In genomic region chr10:32961892-32962369, GRCh38 we compare ENCODE assay signal across 10 cellular contexts. TPM values are rescaled to one million over a fixed set of nuclear protein-coding genes. Genes with fewer than 3 reads are reported as not detected.
DNase-seq lines count a peak whose midpoint lies in the region; ATAC-seq, FAIRE-seq and TF ChIP-seq lines count a peak whose summit lies in the region.
"Had no signal": no experiment of that assay in that cellular context is flagged by ENCODE, and none has a peak within 500 bp of the region (broad histone marks: within the 10 kb centered on the region; RNA-seq: fewer than 3 reads in every experiment).

No MANE protein-coding gene starts in this region.

- H3K27me3 ChIP-seq in heart left ventricle, result no peaks in the 10 kb centered on the region
- H3K27me3 ChIP-seq in HepG2 (ENCODE audit: control insufficient read depth in 1 of 2, insufficient read depth in 2 of 2, low read length in 2 of 2), result no peaks in the 10 kb centered on the region; a peak in 1 of 5 replicates
- H3K27me3 ChIP-seq in aorta (ENCODE audit: control insufficient read depth in 1 of 2, insufficient read depth in 2 of 2, low read length in 1 of 2), result no peaks in the 10 kb centered on the region

- 31 to 41% (median 32%) methylated on average over 2 of the region's 2 CpGs for WGBS in heart left ventricle, 4 donors
- 87% methylated on average over 2 of the region's 2 CpGs for WGBS in HepG2 (ENCODE audit: low lambda C conversion rate)
- 16 to 19% methylated on average over 2 of the region's 2 CpGs for WGBS in aorta, 2 donors

- TF ChIP-seq CTCF in heart left ventricle (IDR thresholded peaks at IDR 0.05), result peak in 1 of 12 donors; percentile 13
- peak; percentile 31 for TF ChIP-seq CTCF in cardiac fibroblast (IDR thresholded peaks at IDR 0.05; ENCODE audit: low read depth, low read length)
- TF ChIP-seq CTCF in HepG2 (CRISPR knock-in tag; IDR thresholded peaks at IDR 0.05), result no peak

- no peak for TF ChIP-seq RAD21 in HepG2 (CRISPR knock-in tag; IDR thresholded peaks at IDR 0.05)

- H3K4me2 ChIP-seq in HepG2 (ENCODE audit: low read depth, low read length), result no peak overlapping the region

- FAIRE-seq in HepG2 (lab: Jason Lieb, UNC), result no peak

- H2AFZ ChIP-seq in HepG2 (ENCODE audit: low read length), result no peak overlapping the region

- no peaks in the 10 kb centered on the region for H3K36me3 ChIP-seq in heart left ventricle
- H3K36me3 ChIP-seq in HepG2 (replicated peaks in 1 of 2; ENCODE audit: control insufficient read depth in 1 of 2, insufficient read depth in 2 of 2, low read length in 2 of 2), result no peaks in the 10 kb centered on the region
- no peaks in the 10 kb centered on the region for H3K36me3 ChIP-seq in aorta (ENCODE audit: control insufficient read depth in 1 of 2, insufficient read depth in 2 of 2, low read length in 1 of 2)

- H3K9ac ChIP-seq in HepG2 (ENCODE audit: insufficient read depth, low read depth, low read length), result no peak overlapping the region

- peaks cover 28% of the 10 kb centered on the region for H3K79me2 ChIP-seq in HepG2 (ENCODE audit: insufficient read depth, low read length)

- H3K4me3 ChIP-seq in heart left ventricle (peak overlapping the region in 7 of 12 donors; percentile 0 to 17 (median 6)), cardiac fibroblast (replicated peaks in 1 of 2; ENCODE audit: low read depth in 2 of 2, low read length in 2 of 2) (peak overlapping the region in 1 of 2 donors; percentile 12), HepG2 (replicated peaks in 1 of 3; ENCODE audit: insufficient read depth in 1 of 3, low read depth in 2 of 3, low read length in 3 of 3) (no peak overlapping the region), aorta (ENCODE audit: low read length in 2 of 2) (peak overlapping the region in 1 of 2 donors; percentile 39)

- peaks cover 4% of the 10 kb centered on the region; the same call in 1 of the 2 replicates for H4K20me1 ChIP-seq in HepG2 (ENCODE audit: insufficient read depth, low read length)

- peaks cover 0 to 3% (median 0%) of the 10 kb centered on the region in 12 donors for H3K9me3 ChIP-seq in heart left ventricle
- H3K9me3 ChIP-seq in HepG2 (ENCODE audit: low read length), result no peaks in the 10 kb centered on the region
- no peaks in the 10 kb centered on the region for H3K9me3 ChIP-seq in aorta (ENCODE audit: control insufficient read depth, low read length)

- POLR2A ChIA-PET in HepG2 (lab: Yijun Ruan, JAX), result no interaction called here

- H3K27ac ChIP-seq in heart left ventricle (peak overlapping the region; percentile 66 to 100 (median 84)), HepG2 (ENCODE audit: extremely low read length, insufficient read depth, low read length) (no peak overlapping the region), aorta (ENCODE audit: low read depth in 1 of 2, low read length in 2 of 2) (peak overlapping the region; percentile 77 to 95)

- TF ChIP-seq EP300 in HepG2 (IDR thresholded peaks at IDR 0.05; ENCODE audit: low read depth in 2 of 2, low read length in 2 of 2) (no peak), HepG2 (CRISPR knock-in tag; IDR thresholded peaks at IDR 0.05; ENCODE audit: borderline replicate concordance) (no peak)

- in situ Hi-C loops in HepG2 (cut with HindIII; ENCODE audit: extremely low pct_ligation_motif_present, low pct_unique_long_range_greater_than_20kb), result no loop called here

- ATAC-seq in heart left ventricle (peak; percentile 6 to 57 (median 20)), HepG2 (no peak; the same call in 2 of the 3 replicates), aorta (ENCODE audit: low FRiP score) (peak; percentile 55), HG03196 (IDR thresholded peaks at IDR 0.05; ENCODE audit: unreplicated experiment) (no peak), HG03159 (IDR thresholded peaks at IDR 0.05; ENCODE audit: unreplicated experiment) (no peak)

- CTCF ChIA-PET in HepG2 (lab: Yijun Ruan, JAX; ENCODE audit: low intra/inter-chr PET ratio, low total read pairs), result no interaction called here

- BruUV-seq in HepG2 (replicated peaks; lab: Mats Ljungman, UMichigan), result no TSS peak

- intact Hi-C loops in heart left ventricle (cut with DNase I), result no loop called here
- intact Hi-C loops in cardiac septum (cut with DNase I), result loop anchor here (2.0 kb wide), 1 partner anchor 19 kb away; no protein-coding TSS in a partner anchor
- intact Hi-C loops in HepG2 (cut with micrococcal nuclease; ENCODE audit: unreplicated experiment), result no loop called here
- intact Hi-C loops in aorta (cut with DNase I), result loop anchor here (1.0 to 2.0 kb wide), 3 partner anchors 19 to 43 kb away; no protein-coding TSS in a partner anchor

- H3K4me1 ChIP-seq in heart left ventricle (peaks cover 0 to 53% (median 41%) of the 10 kb centered on the region in 12 donors), HepG2 (ENCODE audit: insufficient read depth, low read length) (peaks cover 28% of the 10 kb centered on the region), aorta (ENCODE audit: control insufficient read depth in 1 of 2, insufficient read depth in 2 of 2, low read length in 2 of 2) (peaks cover 0 to 5% of the 10 kb centered on the region in 2 donors)

- DNase-seq in heart left ventricle, result no peak
- DNase-seq in cardiac septum (ENCODE audit: low spot score), result no peak
- DNase-seq in cardiac fibroblast (ENCODE audit: low read depth in 2 of 2), result peak; percentile 91 to 95
- DNase-seq in HepG2 (ENCODE audit: low spot score), result peak; percentile 57
- no peak for DNase-seq in aorta
- DNase-seq in COR-L47 (lab: John Stamatoyannopoulos, UW), result no peak
- DNase-seq: CD4-positive, CD25-positive, alpha-beta regulatory T cell; NCI-H1092 had no signal

- TF ChIP-seq POLR2A in heart left ventricle (IDR thresholded peaks at IDR 0.05), result peak in 1 of 2 donors; percentile 25
- no peak for TF ChIP-seq POLR2A in HepG2 (IDR thresholded peaks at IDR 0.05; ENCODE audit: insufficient read depth in 1 of 2, low read depth in 2 of 2, low read length in 2 of 2)

TF ChIP-seq in HepG2, 621 proteins besides CTCF, POLR2A, EP300 and RAD21 (continues in another document):
- peak; percentile 43; the same call in 1 of the 2 replicates for TF ChIP-seq ELF3 (CRISPR knock-in tag; IDR thresholded peaks at IDR 0.05)
- TF ChIP-seq GMEB1 (CRISPR knock-in tag; IDR thresholded peaks at IDR 0.05; ENCODE audit: borderline replicate concordance), result no peak
- TF ChIP-seq ZNF256 (CRISPR knock-in tag; conservative IDR thresholded peaks at IDR 0.05), result no peak
- TF ChIP-seq ARHGAP35 (CRISPR knock-in tag; IDR thresholded peaks at IDR 0.05; ENCODE audit: borderline replicate concordance), result no peak
- no peak for TF ChIP-seq ATM (IDR thresholded peaks at IDR 0.05; ENCODE audit: borderline replicate concordance)
- no peak for TF ChIP-seq ZNF691 (CRISPR knock-in tag; IDR thresholded peaks at IDR 0.05; ENCODE audit: borderline replicate concordance, low read depth)
- TF ChIP-seq SKI (IDR thresholded peaks at IDR 0.05; ENCODE audit: partially characterized antibody), result peak; percentile 15
- no peak for TF ChIP-seq TBL1XR1 (IDR thresholded peaks at IDR 0.05; ENCODE audit: borderline replicate concordance, low read length, partially characterized antibody)

RNA-seq across cellular contexts. Expression of gene ITGB1, which starts 3.9 kb away (rescaled TPM):
- total RNA-seq in heart left ventricle (1,000 to 10,000 TPM in 1 of 9 donors, 100 to 1,000 TPM in 8; 542 to 1,594 (median 701) TPM), cardiac septum (715 TPM), HepG2 (2016; rRNA removed; fragmentation: Illumina TruSeq; extraction: Trizol) (123 and 190 TPM in 2 replicates), aorta (1,000 to 10,000 TPM in 1 of 2 donors, 100 to 1,000 TPM in 1; 870 to 1,426 TPM)
- polyA plus RNA-seq in heart left ventricle (1,000 to 10,000 TPM in 1 of 2 donors, 100 to 1,000 TPM in 1; 150 to 1,693 TPM), HepG2 (2011; rRNA removed) (182 and 204 TPM in 2 replicates), aorta (100 to 1,000 TPM; 678 to 697 TPM)
- total RNA-seq in HepG2 (2016; cell fraction: cytosol; rRNA removed; fragmentation: Illumina TruSeq; extraction: Trizol; ENCODE audit: low read depth), result 12.8 and 13.0 TPM in 2 replicates
- 125 and 196 TPM in 2 replicates for total RNA-seq in HepG2 (2016; cell fraction: insoluble cytoplasmic fraction; rRNA removed; fragmentation: Illumina TruSeq; extraction: Trizol)
- 42.7 and 46.7 TPM in 2 replicates for total RNA-seq in HepG2 (2016; cell fraction: membrane; rRNA removed; fragmentation: Illumina TruSeq; extraction: Trizol)
- total RNA-seq in HepG2 (2016; cell fraction: nucleus; rRNA removed; fragmentation: Illumina TruSeq; extraction: Trizol), result 196 and 214 TPM in 2 replicates
- 96.4 and 188 TPM in 2 replicates for polyA plus RNA-seq in HepG2 (2011; cell fraction: cytosol; rRNA removed)
- 38.6 and 61.3 TPM in 2 replicates for polyA plus RNA-seq in HepG2 (2011; cell fraction: nucleus; rRNA removed)
- 233 and 276 TPM in 2 replicates for polyA plus RNA-seq in HepG2 (2012)
- polyA plus RNA-seq in HepG2 (2016; cell fraction: cytosol; fragmentation: Illumina TruSeq; extraction: Trizol; ENCODE audit: low read depth), result 7.7 and 7.8 TPM in 2 replicates
- 97.9 and 104 TPM in 2 replicates for polyA plus RNA-seq in HepG2 (2016; cell fraction: insoluble cytoplasmic fraction; fragmentation: Illumina TruSeq; extraction: Trizol; ENCODE audit: low read depth)
- 21.6 and 25.4 TPM in 2 replicates for polyA plus RNA-seq in HepG2 (2016; cell fraction: membrane; fragmentation: Illumina TruSeq; extraction: Trizol; ENCODE audit: low read depth)
- polyA plus RNA-seq in HepG2 (2016; cell fraction: nucleus; fragmentation: Illumina TruSeq; extraction: Trizol; ENCODE audit: insufficient read depth, low read depth), result 187 and 204 TPM in 2 replicates
- 148 and 185 TPM in 2 replicates for polyA minus RNA-seq in HepG2 (2011; rRNA and poly(A)+ RNA removed; ENCODE audit: low replicate concordance)
- 165 and 204 TPM in 2 replicates for polyA minus RNA-seq in HepG2 (2011; cell fraction: cytosol; rRNA and poly(A)+ RNA removed)
- 170 and 220 TPM in 2 replicates for polyA minus RNA-seq in HepG2 (2011; cell fraction: nucleus; rRNA and poly(A)+ RNA removed)

Comparison
In these comparisons a context has a peak if more than half of its experiments do, and no peak if none do; other contexts are left out.
1. intact Hi-C loops: an anchor here in cardiac septum (2.0 kb wide) and aorta (1.0 to 2.0 kb wide); none called in heart left ventricle and HepG2.
2. ATAC-seq: peak in heart left ventricle (4 of 4) and aorta (single experiment); none in HepG2 (single experiment), HG03196 (single experiment) and HG03159 (single experiment).
3. DNase-seq: peak in cardiac fibroblast (2 of 2) and HepG2 (single experiment); none in heart left ventricle (0 of 5), cardiac septum (single experiment), aorta (0 of 2) and COR-L47 (single experiment).
4. H3K4me3 ChIP-seq: peak in heart left ventricle (7 of 12); none in HepG2 (0 of 3).